23 cellular contexts compared by ENCODE assay signal in the genomic region with DNA sequence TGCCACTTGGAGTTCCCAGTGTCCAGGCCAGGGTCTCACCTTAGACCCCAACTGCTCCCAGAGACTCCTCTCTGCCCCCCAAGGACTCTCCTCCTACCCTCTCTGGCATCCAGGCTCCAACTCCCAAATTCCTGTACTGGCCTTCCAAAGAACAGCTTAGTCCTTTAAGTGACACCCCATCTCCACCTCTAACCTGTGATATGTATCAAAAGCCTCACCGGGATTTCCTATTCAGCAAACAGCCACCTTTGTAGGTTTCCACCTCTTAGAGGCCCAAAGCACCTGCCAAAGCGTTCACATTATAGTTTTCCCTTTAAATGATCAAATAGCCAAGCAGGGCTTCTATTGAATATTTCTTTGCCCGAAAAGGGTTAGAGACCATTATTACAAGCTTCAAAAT. TPM values are rescaled to one million over a fixed set of nuclear protein-coding genes. Genes with fewer than 3 reads are reported as not detected.
DNase-seq lines count a peak whose midpoint lies in the region; ATAC-seq, FAIRE-seq and TF ChIP-seq lines count a peak whose summit lies in the region.
"Had no signal": no experiment of that assay in that cellular context is flagged by ENCODE, and none has a peak within 500 bp of the region (broad histone marks: within the 10 kb centered on the region; RNA-seq: fewer than 3 reads in every experiment).

No MANE protein-coding gene starts in this region.

- 92% methylated on average over 3 of the region's 3 CpGs for WGBS in HepG2 (ENCODE audit: low lambda C conversion rate)
- 90% methylated on average over 3 of the region's 3 CpGs for WGBS in right lobe of liver (ENCODE audit: insufficient coverage, low coverage, low lambda C conversion rate, missing lambda C conversion rate)
- WGBS in esophagus muscularis mucosa = 93% methylated on average over 3 of the region's 3 CpGs

- TF ChIP-seq CTCF in HepG2 (CRISPR knock-in tag; IDR thresholded peaks at IDR 0.05) (no peak), right lobe of liver (IDR thresholded peaks at IDR 0.05) (no peak), OCI-LY7 (conservative IDR thresholded peaks at IDR 0.05; ENCODE audit: low read length) (no peak), esophagus muscularis mucosa (IDR thresholded peaks at IDR 0.05) (no peak), type B pancreatic cell (conservative IDR thresholded peaks at IDR 0.05) (no peak)

- no peak for TF ChIP-seq RAD21 in HepG2 (CRISPR knock-in tag; IDR thresholded peaks at IDR 0.05)

- H3K9me3 ChIP-seq in HepG2 (ENCODE audit: low read length) (no peaks in the 10 kb centered on the region), right lobe of liver (no peaks in the 10 kb centered on the region), OCI-LY7 (ENCODE audit: low read length) (no peaks in the 10 kb centered on the region), esophagus muscularis mucosa (no peaks in the 10 kb centered on the region)
- H3K9me3 ChIP-seq: BE2C had no signal

- peak overlapping the region; percentile 19 for H3K27ac Mint-ChIP-seq in type B pancreatic cell
- H3K27ac Mint-ChIP-seq: CD4-positive, CD25-positive, alpha-beta regulatory T cell; GM23338 had no signal

- peak overlapping the region; percentile 41; the same call in 1 of the 2 replicates for H3K4me2 ChIP-seq in HepG2 (ENCODE audit: low read depth, low read length)
- peak overlapping the region; percentile 23; the same call in 1 of the 2 replicates for H3K4me2 ChIP-seq in OCI-LY7 (ENCODE audit: low read length)
- H3K4me2 ChIP-seq: GM23338 had no signal

- H3K4me1 ChIP-seq in HepG2 (ENCODE audit: insufficient read depth, low read length) (peaks cover 37% of the 10 kb centered on the region), right lobe of liver (peaks cover 0 to 15% (median 1%) of the 10 kb centered on the region in 4 donors), OCI-LY7 (ENCODE audit: insufficient read depth, low read length, poor library complexity, severe bottlenecking) (peaks cover 13% of the 10 kb centered on the region), esophagus muscularis mucosa (peaks cover 20 to 43% (median 29%) of the 10 kb centered on the region in 4 donors)
- H3K4me1 ChIP-seq: BE2C had no signal

- H3K36me3 ChIP-seq in HepG2 (replicated peaks in 1 of 2; ENCODE audit: control insufficient read depth in 1 of 2, insufficient read depth in 2 of 2, low read length in 2 of 2) = 0 out of 5 replicates have a peak, but pooled peaks cover under 1 to 1% of the 10 kb centered on the region in 2 experiments
- H3K36me3 ChIP-seq in right lobe of liver = no peaks in the 10 kb centered on the region
- peaks cover under 1% of the 10 kb centered on the region; the same call in 1 of the 2 replicates for H3K36me3 ChIP-seq in OCI-LY7 (ENCODE audit: insufficient read depth, low read length)
- H3K36me3 ChIP-seq in esophagus muscularis mucosa = no peaks in the 10 kb centered on the region
- H3K36me3 ChIP-seq: BE2C had no signal

- BruUV-seq in HepG2 (replicated peaks; lab: Mats Ljungman, UMichigan) (TSS peak; percentile 16), OCI-LY7 (replicated peaks; lab: Mats Ljungman, UMichigan) (no TSS peak)

- H3K4me1 Mint-ChIP-seq in type B pancreatic cell (ENCODE audit: unreplicated experiment) = peaks cover 19% of the 10 kb centered on the region

- H3K4me3 ChIP-seq in HepG2 (replicated peaks in 1 of 3; ENCODE audit: insufficient read depth in 1 of 3, low read depth in 2 of 3, low read length in 3 of 3) (no peak overlapping the region), right lobe of liver (no peak overlapping the region), OCI-LY7 (ENCODE audit: low read depth, low read length, poor library complexity, severe bottlenecking) (no peak overlapping the region), esophagus muscularis mucosa (no peak overlapping the region)
- H3K4me3 ChIP-seq: GM23338 had no signal

- no peak for FAIRE-seq in HepG2 (lab: Jason Lieb, UNC)
- FAIRE-seq: G401.6, GM12891, GM19239, H54 had no signal

- CTCF ChIA-PET in HepG2 (lab: Yijun Ruan, JAX; ENCODE audit: low intra/inter-chr PET ratio, low total read pairs) (no interaction called here), OCI-LY7 (lab: Charles Lee; ENCODE audit: unreplicated experiment) (interaction anchor here (1.5 kb wide), 1 partner anchor 8 kb away, joined by 3 read pairs; no protein-coding TSS in a partner anchor)

- H3K4me3 Mint-ChIP-seq in type B pancreatic cell = no peak overlapping the region
- H3K4me3 Mint-ChIP-seq: GM23338 had no signal

- no peak overlapping the region for H2AFZ ChIP-seq in HepG2 (ENCODE audit: low read length)
- H2AFZ ChIP-seq in OCI-LY7 (ENCODE audit: low read length) = no peak overlapping the region
- H2AFZ ChIP-seq: GM23338 had no signal

- H3K9ac ChIP-seq in HepG2 (ENCODE audit: insufficient read depth, low read depth, low read length) = no peak overlapping the region

- no peaks in the 10 kb centered on the region; a peak in 2 of 5 replicates for H3K27me3 ChIP-seq in HepG2 (ENCODE audit: control insufficient read depth in 1 of 2, insufficient read depth in 2 of 2, low read length in 2 of 2)
- H3K27me3 ChIP-seq in right lobe of liver = no peaks in the 10 kb centered on the region
- no peaks in the 10 kb centered on the region for H3K27me3 ChIP-seq in esophagus muscularis mucosa

- TF ChIP-seq POLR2A in HepG2 (IDR thresholded peaks at IDR 0.05; ENCODE audit: insufficient read depth in 1 of 2, low read depth in 2 of 2, low read length in 2 of 2) (no peak), right lobe of liver (IDR thresholded peaks at IDR 0.05) (no peak), esophagus muscularis mucosa (IDR thresholded peaks at IDR 0.05; ENCODE audit: low read depth) (no peak)

- peaks cover 6% of the 10 kb centered on the region for H3K36me3 Mint-ChIP-seq in type B pancreatic cell
- H3K36me3 Mint-ChIP-seq: CD4-positive, CD25-positive, alpha-beta regulatory T cell had no signal

- intact Hi-C loops in HepG2 (cut with micrococcal nuclease; ENCODE audit: unreplicated experiment) (no loop called here), right lobe of liver (cut with DNase I) (no loop called here), OCI-LY7 (cut with micrococcal nuclease; ENCODE audit: unreplicated experiment) (no loop called here), esophagus muscularis mucosa (cut with DNase I) (no loop called here), left cardiac atrium (cut with DNase I) (no loop called here)

- TF ChIP-seq EP300 in HepG2 (IDR thresholded peaks at IDR 0.05; ENCODE audit: low read depth in 2 of 2, low read length in 2 of 2) (no peak), HepG2 (CRISPR knock-in tag; IDR thresholded peaks at IDR 0.05; ENCODE audit: borderline replicate concordance) (no peak), esophagus muscularis mucosa (IDR thresholded peaks at IDR 0.05) (no peak)

- H3K27ac ChIP-seq in HepG2 (ENCODE audit: extremely low read length, insufficient read depth, low read length) (no peak overlapping the region), right lobe of liver (no peak overlapping the region), OCI-LY7 (ENCODE audit: low read depth, low read length, poor library complexity, severe bottlenecking) (no peak overlapping the region), esophagus muscularis mucosa (replicated peaks in 1 of 4) (no peak overlapping the region)

- no peaks in the 10 kb centered on the region for H3K9me3 Mint-ChIP-seq in type B pancreatic cell
- H3K9me3 Mint-ChIP-seq: CD4-positive, CD25-positive, alpha-beta regulatory T cell; CD8-positive, alpha-beta memory T cell; GM23338 had no signal

- H3K79me2 ChIP-seq in HepG2 (ENCODE audit: insufficient read depth, low read length) = peaks cover 26% of the 10 kb centered on the region
- peaks cover 29% of the 10 kb centered on the region for H3K79me2 ChIP-seq in OCI-LY7 (ENCODE audit: insufficient read depth, low read depth, low read length)

- ATAC-seq in HepG2 (no peak), right lobe of liver (no peak), left cardiac atrium (no peak), HG03571 (IDR thresholded peaks at IDR 0.05; ENCODE audit: unreplicated experiment) (no peak)
- ATAC-seq: GM23338 had no signal

- H4K20me1 ChIP-seq in HepG2 (ENCODE audit: insufficient read depth, low read length) (0 out of 2 replicates have a peak, but pooled peaks cover 6% of the 10 kb centered on the region), OCI-LY7 (ENCODE audit: insufficient read depth, low read length) (peaks cover 7% of the 10 kb centered on the region; the same call in 1 of the 2 replicates)

- no peak for DNase-seq in HepG2 (ENCODE audit: low spot score)
- DNase-seq in right lobe of liver = no peak
- DNase-seq in OCI-LY7 (ENCODE audit: low spot score) = no peak
- peak; percentile 91 for DNase-seq in esophagus muscularis mucosa (ENCODE audit: extremely low spot score)
- no peak for DNase-seq in type B pancreatic cell (ENCODE audit: extremely low spot score, unreplicated experiment)
- DNase-seq in left cardiac atrium = no peak
- no peak for DNase-seq in NCI-H69 (lab: John Stamatoyannopoulos, UW)
- DNase-seq: 8988T; BE2C; C1 segment of cervical spinal cord; CD4-positive, CD25-positive, alpha-beta regulatory T cell; CD8-positive, alpha-beta memory T cell; DMS153; DMS79; EL; HCEC 1CT; KG1 had no signal

- H3K9me2 ChIP-seq in OCI-LY7 (ENCODE audit: insufficient read depth, low read length) = no peaks in the 10 kb centered on the region

- in situ Hi-C loops in HepG2 (cut with HindIII; ENCODE audit: extremely low pct_ligation_motif_present, low pct_unique_long_range_greater_than_20kb) = no loop called here

- POLR2A ChIA-PET in HepG2 (lab: Yijun Ruan, JAX) (no interaction called here), OCI-LY7 (lab: Charles Lee) (no interaction called here)

- H3K27me3 Mint-ChIP-seq in type B pancreatic cell = no peaks in the 10 kb centered on the region
- H3K27me3 Mint-ChIP-seq: CD8-positive, alpha-beta memory T cell had no signal

RNA-seq across cellular contexts. Expression of a gene that starts 2.7 kb away (rescaled TPM):
- total RNA-seq in HepG2 (2016; rRNA removed; fragmentation: Illumina TruSeq; extraction: Trizol) (96.6 and 154 TPM in 2 replicates), right lobe of liver (10 to 100 TPM; 14.3 to 51.5 (median 18.0) TPM), OCI-LY7 (2022) (57.6 and 58.8 TPM in 2 replicates), esophagus muscularis mucosa (10 to 100 TPM; 69.4 to 96.0 (median 82.8) TPM), type B pancreatic cell (ENCODE audit: low replicate concordance) (30.2 and 59.3 TPM in 2 replicates), left cardiac atrium (10 to 100 TPM; 66.4 to 77.3 TPM)
- 20.8 and 24.2 TPM in 2 replicates for total RNA-seq in HepG2 (2016; cell fraction: cytosol; rRNA removed; fragmentation: Illumina TruSeq; extraction: Trizol; ENCODE audit: low read depth)
- total RNA-seq in HepG2 (2016; cell fraction: insoluble cytoplasmic fraction; rRNA removed; fragmentation: Illumina TruSeq; extraction: Trizol) = 99.8 and 164 TPM in 2 replicates
- 48.0 and 50.2 TPM in 2 replicates for total RNA-seq in HepG2 (2016; cell fraction: membrane; rRNA removed; fragmentation: Illumina TruSeq; extraction: Trizol)
- 55.6 and 64.2 TPM in 2 replicates for total RNA-seq in HepG2 (2016; cell fraction: nucleus; rRNA removed; fragmentation: Illumina TruSeq; extraction: Trizol)
- 64.8 and 86.3 TPM in 2 replicates for polyA plus RNA-seq in HepG2 (2011; rRNA removed)
- polyA plus RNA-seq in HepG2 (2011; cell fraction: cytosol; rRNA removed) = 40.8 and 66.4 TPM in 2 replicates
- 26.2 and 33.6 TPM in 2 replicates for polyA plus RNA-seq in HepG2 (2011; cell fraction: nucleus; rRNA removed)
- 31.5 and 57.8 TPM in 2 replicates for polyA plus RNA-seq in HepG2 (2012)
- 26.2 and 26.4 TPM in 2 replicates for polyA plus RNA-seq in HepG2 (2016; cell fraction: cytosol; fragmentation: Illumina TruSeq; extraction: Trizol; ENCODE audit: low read depth)
- polyA plus RNA-seq in HepG2 (2016; cell fraction: insoluble cytoplasmic fraction; fragmentation: Illumina TruSeq; extraction: Trizol; ENCODE audit: low read depth) = 193 and 198 TPM in 2 replicates
- 44.7 and 48.2 TPM in 2 replicates for polyA plus RNA-seq in HepG2 (2016; cell fraction: membrane; fragmentation: Illumina TruSeq; extraction: Trizol; ENCODE audit: low read depth)
- 75.7 and 79.5 TPM in 2 replicates for polyA plus RNA-seq in HepG2 (2016; cell fraction: nucleus; fragmentation: Illumina TruSeq; extraction: Trizol; ENCODE audit: insufficient read depth, low read depth)
- 12.8 and 16.1 TPM in 2 replicates for polyA minus RNA-seq in HepG2 (2011; rRNA and poly(A)+ RNA removed; ENCODE audit: low replicate concordance)
- polyA minus RNA-seq in HepG2 (2011; cell fraction: cytosol; rRNA and poly(A)+ RNA removed) = 35.9 and 41.2 TPM in 2 replicates
- 60.4 and 62.8 TPM in 2 replicates for polyA minus RNA-seq in HepG2 (2011; cell fraction: nucleus; rRNA and poly(A)+ RNA removed)
- 113 and 117 TPM in 2 replicates for total RNA-seq in OCI-LY7 (2014; rRNA removed; shearing (Covaris generic))
